9 cellular contexts compared by ENCODE assay signal in genomic region chr16:81094771-81095251, GRCh38. TPM values are rescaled to one million over a fixed set of nuclear protein-coding genes. Genes with fewer than 3 reads are reported as not detected.
DNase-seq lines count a peak whose midpoint lies in the region; ATAC-seq, FAIRE-seq and TF ChIP-seq lines count a peak whose summit lies in the region.
"Had no signal": no experiment of that assay in that cellular context is flagged by ENCODE, and none has a peak within 500 bp of the region (broad histone marks: within the 10 kb centered on the region; RNA-seq: fewer than 3 reads in every experiment).

No MANE protein-coding gene starts in this region.

- H3K4me3 Mint-ChIP-seq in endodermal cell: peak overlapping the region; percentile 76

- H3K4me3 ChIP-seq in NT2/D1 (ENCODE audit: insufficient read length, low read depth) (peak overlapping the region; percentile 21), endodermal cell (ENCODE audit: low read length) (peak overlapping the region; percentile 94), neuron (ENCODE audit: low read length) (peak overlapping the region; percentile 57), pancreas (peak overlapping the region in 1 of 4 donors; percentile 86)

- ATAC-seq in pancreas (no peak), GM21447 (IDR thresholded peaks at IDR 0.05; ENCODE audit: unreplicated experiment) (no peak)

- H3K4me1 ChIP-seq in NT2/D1 (ENCODE audit: insufficient read depth, insufficient read length): peaks cover 2% of the 10 kb centered on the region
- no peaks in the 10 kb centered on the region for H3K4me1 ChIP-seq in endodermal cell (ENCODE audit: control insufficient read depth, insufficient read depth, low read length)
- peaks cover 5% of the 10 kb centered on the region for H3K4me1 ChIP-seq in neuron (ENCODE audit: insufficient read depth, low read length)
- H3K4me1 ChIP-seq in pancreas: no peaks in the 10 kb centered on the region

- intact Hi-C loops in pancreas (cut with DNase I): no loop called here

- peaks cover 22% of the 10 kb centered on the region for H3K36me3 Mint-ChIP-seq in endodermal cell (ENCODE audit: low read depth)

- H3K27me3 ChIP-seq in NT2/D1 (ENCODE audit: insufficient read depth, insufficient read length) (no peaks in the 10 kb centered on the region), endodermal cell (ENCODE audit: control insufficient read depth, insufficient read depth, low read length, poor library complexity, severe bottlenecking) (no peaks in the 10 kb centered on the region), neuron (ENCODE audit: insufficient read depth, low read length) (no peaks in the 10 kb centered on the region), pancreas (no peaks in the 10 kb centered on the region)

- H2AFZ ChIP-seq in neuron (ENCODE audit: low read depth, low read length): no peak overlapping the region

- no peak overlapping the region for H3K27ac Mint-ChIP-seq in endodermal cell

- peaks cover 4% of the 10 kb centered on the region for H3K4me1 Mint-ChIP-seq in endodermal cell

- TF ChIP-seq CTCF in endodermal cell (conservative IDR thresholded peaks at IDR 0.05) (no peak), pancreas (IDR thresholded peaks at IDR 0.05) (no peak)

- H3K36me3 ChIP-seq in NT2/D1 (ENCODE audit: insufficient read depth, insufficient read length, low read length) (peaks cover 20% of the 10 kb centered on the region), endodermal cell (ENCODE audit: control insufficient read depth, insufficient read depth, low read length) (peaks cover 36% of the 10 kb centered on the region), neuron (ENCODE audit: insufficient read depth, low read length) (peaks cover 5% of the 10 kb centered on the region), pancreas (no peaks in the 10 kb centered on the region)

- FAIRE-seq in pancreas (lab: Jason Lieb, UNC): no peak

- H3K27ac ChIP-seq in endodermal cell (ENCODE audit: low read depth, low read length) (no peak overlapping the region), pancreas (no peak overlapping the region)

- 72 to 82% methylated on average over 17 to 21 of the region's 21 CpGs for WGBS in endodermal cell (ENCODE audit: insufficient coverage in 1 of 2, insufficient read length in 1 of 2), 2 experiments
- 79 to 80% methylated on average over 21 of the region's 21 CpGs for WGBS in pancreas, 2 donors

- H3K9me3 ChIP-seq in NT2/D1 (ENCODE audit: insufficient read depth, low read length): peaks cover 7% of the 10 kb centered on the region
- no peaks in the 10 kb centered on the region for H3K9me3 ChIP-seq in endodermal cell (ENCODE audit: control insufficient read depth, low read length)
- H3K9me3 ChIP-seq in neuron (ENCODE audit: low read length): no peaks in the 10 kb centered on the region
- H3K9me3 ChIP-seq in pancreas: no peaks in the 10 kb centered on the region

- no peaks in the 10 kb centered on the region for H3K27me3 Mint-ChIP-seq in endodermal cell (ENCODE audit: insufficient read depth)

- DNase-seq in EH (ENCODE audit: low read depth) (peak; percentile 13), NT2/D1 (ENCODE audit: low read depth, low spot score) (no peak), endodermal cell (no peak), pancreas (no peak), NCI-H226 (no peak), LoVo (ENCODE audit: low spot score) (no peak)
- DNase-seq: NCI-H2171 had no signal

- peak overlapping the region; percentile 54 for H3K9ac ChIP-seq in NT2/D1 (ENCODE audit: insufficient read length, low read depth)
- H3K9ac ChIP-seq in endodermal cell (ENCODE audit: extremely low read depth, low read length, poor library complexity, severe bottlenecking): peak overlapping the region; percentile 68

- H3K9me3 Mint-ChIP-seq in endodermal cell: no peaks in the 10 kb centered on the region

RNA-seq across cellular contexts. Expression of gene GCSH, which starts 1.4 kb away (rescaled TPM):
- total RNA-seq in endodermal cell (100 to 1,000 TPM; 109 to 118 TPM), pancreas (10 to 100 TPM in 3 of 6 donors, 1 to 10 TPM in 3; 7.4 to 18.0 (median 10.7) TPM)
- polyA plus RNA-seq in endodermal cell (2013, experiment 1 of 2): 96.8 TPM
- 109 TPM for polyA plus RNA-seq in endodermal cell (2013, experiment 2 of 2)
- 10 to 100 TPM; 13.0 to 18.7 TPM for polyA plus RNA-seq in pancreas

RNA-seq across cellular contexts. Expression of gene C16orf46, which starts 17.8 kb away (rescaled TPM):
- total RNA-seq in endodermal cell (1 to 10 TPM; 2.9 to 3.9 TPM), pancreas (under 1 TPM in 5 of 6 donors, not detected in 1; 0.08 to 0.81 (median 0.20) TPM)
- 3.2 TPM for polyA plus RNA-seq in endodermal cell (2013, experiment 1 of 2)
- 2.9 TPM for polyA plus RNA-seq in endodermal cell (2013, experiment 2 of 2)
- polyA plus RNA-seq in pancreas: 1 to 10 TPM in 1 of 2 donors, under 1 TPM in 1; 0.84 to 1.4 TPM

RNA-seq across cellular contexts. Expression of gene ATMIN, which starts 59.2 kb away (rescaled TPM):
- total RNA-seq in endodermal cell (10 to 100 TPM; 45.7 to 53.6 TPM), pancreas (10 to 100 TPM; 10.4 to 18.8 (median 14.8) TPM)
- 56.0 TPM for polyA plus RNA-seq in endodermal cell (2013, experiment 1 of 2)
- 54.3 TPM for polyA plus RNA-seq in endodermal cell (2013, experiment 2 of 2)
- 10 to 100 TPM in 1 of 2 donors, 1 to 10 TPM in 1; 6.3 to 10.7 TPM for polyA plus RNA-seq in pancreas

Comparison
In these comparisons a context has a peak if more than half of its experiments do, and no peak if none do; other contexts are left out.
1. RNA of gene GCSH, which starts 1.4 kb away (total RNA-seq): 109 to 118 TPM in endodermal cell; 7.4 to 18.0 TPM in pancreas; every median in the first group is over 4 times any median in the second.